In genomic region chr2:72924353-72925240, GRCh38 we compare ENCODE assay signal across 10 cellular contexts. TPM values are rescaled to one million over a fixed set of nuclear protein-coding genes. Genes with fewer than 3 reads are reported as not detected.
A peak's percentile ranks its signal among the peaks of the same experiment; 100 is the strongest.
DNase-seq lines count a peak whose midpoint lies in the region; FAIRE-seq and TF ChIP-seq lines count a peak whose summit lies in the region.
"Had no signal": no experiment of that assay in that cellular context is flagged by ENCODE, and none has a peak within 500 bp of the region (broad histone marks: within the 10 kb centered on the region; RNA-seq: fewer than 3 reads in every experiment).

No MANE protein-coding gene starts in this region.

- H3K27ac ChIP-seq in GM23248 (no peak overlapping the region), angular gyrus (ENCODE audit: low read depth, low read length) (peak overlapping the region; percentile 52), neural cell (ENCODE audit: low read length) (no peak overlapping the region), esophagus muscularis mucosa (replicated peaks in 1 of 4) (no peak overlapping the region)

- WGBS in GM23248 (ENCODE audit: low coverage in 1 of 2, low lambda C conversion rate in 2 of 2, missing lambda C conversion rate in 2 of 2), 2 experiments = 5% methylated on average over 57 of the region's 61 CpGs
- WGBS in esophagus muscularis mucosa = 6% methylated on average over 18 of the region's 61 CpGs

- H3K4me1 ChIP-seq in GM23248 (ENCODE audit: insufficient read depth) = no peaks in the 10 kb centered on the region
- peaks cover 29 to 40% (median 32%) of the 10 kb centered on the region in 4 donors for H3K4me1 ChIP-seq in esophagus muscularis mucosa

- H3K9me2 ChIP-seq in GM23248 (ENCODE audit: insufficient read depth) (no peaks in the 10 kb centered on the region), neural cell (ENCODE audit: insufficient read depth, low read length) (no peaks in the 10 kb centered on the region)

- no peak for TF ChIP-seq EP300 in neural cell (conservative IDR thresholded peaks at IDR 0.05; ENCODE audit: poor library complexity, severe bottlenecking)
- no peak for TF ChIP-seq EP300 in esophagus muscularis mucosa (IDR thresholded peaks at IDR 0.05)

- H3F3A ChIP-seq in GM23248 (ENCODE audit: insufficient read depth) = no peaks in the 10 kb centered on the region
- no peaks in the 10 kb centered on the region for H3F3A ChIP-seq in neural cell (ENCODE audit: insufficient read depth, low read length, poor library complexity, severe bottlenecking)

- in situ Hi-C loops in GM23248 (cut with MboI) = no loop called here

- FAIRE-seq in GM12892 (lab: Jason Lieb, UNC) = no peak

- H3K4me3 Mint-ChIP-seq in CD14-positive monocyte = peak overlapping the region in 1 of 2 donors; percentile 75

- no peak for TF ChIP-seq POLR2A in GM12892 (IDR thresholded peaks at IDR 0.05; ENCODE audit: low read depth, low read length)
- no peak for TF ChIP-seq POLR2A in esophagus muscularis mucosa (IDR thresholded peaks at IDR 0.05; ENCODE audit: low read depth)

- intact Hi-C loops in esophagus muscularis mucosa (cut with DNase I) (no loop called here), CD14-positive monocyte (cut with micrococcal nuclease) (no loop called here)

- TF ChIP-seq RAD21 in neural cell (conservative IDR thresholded peaks at IDR 0.05) = no peak

- H3K27me3 Mint-ChIP-seq in CD14-positive monocyte (ENCODE audit: low read depth in 3 of 3) = peaks cover 57 to 62% (median 62%) of the 10 kb centered on the region in 3 donors

- H3K9ac ChIP-seq in GM23248 (no peak overlapping the region), neural cell (ENCODE audit: low read length) (no peak overlapping the region)

- peaks cover 97% of the 10 kb centered on the region for H3K27me3 ChIP-seq in GM23248 (replicated peaks; ENCODE audit: insufficient read depth)
- H3K27me3 ChIP-seq in neural cell (ENCODE audit: insufficient read depth, low read depth, low read length) = peaks cover 75% of the 10 kb centered on the region
- H3K27me3 ChIP-seq in esophagus muscularis mucosa = peaks cover 18 to 100% (median 83%) of the 10 kb centered on the region in 4 donors

- H3K9me3 ChIP-seq in GM23248 (ENCODE audit: low read depth) (no peaks in the 10 kb centered on the region), neural cell (ENCODE audit: low read length) (no peaks in the 10 kb centered on the region), esophagus muscularis mucosa (no peaks in the 10 kb centered on the region)

- TF ChIP-seq CTCF in neural cell (IDR thresholded peaks at IDR 0.05; ENCODE audit: poor library complexity, severe bottlenecking) (no peak), esophagus muscularis mucosa (IDR thresholded peaks at IDR 0.05) (no peak), CD14-positive monocyte (IDR thresholded peaks at IDR 0.05) (no peak)

- H3K4me3 ChIP-seq in GM23248 (no peak overlapping the region), neural cell (ENCODE audit: low read length) (peak overlapping the region; percentile 31), esophagus muscularis mucosa (peak overlapping the region in 2 of 4 donors; percentile 17 to 21)

- H3K4me2 ChIP-seq in GM23248 (ENCODE audit: unreplicated experiment) = no peak overlapping the region
- no peak overlapping the region for H3K4me2 ChIP-seq in neural cell (ENCODE audit: low read length)

- peak; percentile 51 for DNase-seq in GM12892 (ENCODE audit: insufficient read length)
- DNase-seq in GM23248 = peak; percentile 37
- DNase-seq in esophagus muscularis mucosa (ENCODE audit: extremely low spot score) = no peak
- no peak for DNase-seq in middle frontal gyrus (ENCODE audit: extremely low spot score, low spot score)
- no peak for DNase-seq in DMS153 treated with DMSO at 0.1 percent for 48 hours (lab: John Stamatoyannopoulos, UW; ENCODE audit: unreplicated experiment)
- no peak for DNase-seq in CD14-positive monocyte (ENCODE audit: low spot score)
- DNase-seq: foreskin fibroblast had no signal

- peaks cover 12% of the 10 kb centered on the region for H3K4me1 Mint-ChIP-seq in CD14-positive monocyte

- H3K36me3 ChIP-seq in GM23248 (ENCODE audit: low read depth) = no peaks in the 10 kb centered on the region
- H3K36me3 ChIP-seq in neural cell (ENCODE audit: insufficient read depth, low read length) = no peaks in the 10 kb centered on the region
- no peaks in the 10 kb centered on the region for H3K36me3 ChIP-seq in esophagus muscularis mucosa

- peaks cover 0 to 10% (median 0%) of the 10 kb centered on the region in 7 donors for H3K9me3 Mint-ChIP-seq in CD14-positive monocyte
- H3K9me3 Mint-ChIP-seq: activated naive CD4-positive, alpha-beta T cell treated with anti-CD3 and anti-CD28 coated beads, Interleukin-2, amount 50 U/mL, for 72 hours had no signal

- H2AFZ ChIP-seq in GM23248 (no peak overlapping the region), neural cell (ENCODE audit: low read depth, low read length) (no peak overlapping the region)

- no peaks in the 10 kb centered on the region for H3K79me2 ChIP-seq in GM23248 (ENCODE audit: insufficient read depth)
- peaks cover 17% of the 10 kb centered on the region for H3K79me2 ChIP-seq in neural cell (replicated peaks; ENCODE audit: insufficient read depth, low read length)

- H4K20me1 ChIP-seq in GM23248 (ENCODE audit: insufficient read depth) = no peaks in the 10 kb centered on the region
- H4K20me1 ChIP-seq in neural cell (ENCODE audit: insufficient read depth) = no peaks in the 10 kb centered on the region

- H3K27ac Mint-ChIP-seq in CD14-positive monocyte = no peak overlapping the region
- H3K27ac Mint-ChIP-seq: activated naive CD4-positive, alpha-beta T cell treated with anti-CD3 and anti-CD28 coated beads, Interleukin-2, amount 50 U/mL, for 72 hours had no signal

- no peaks in the 10 kb centered on the region for H3K36me3 Mint-ChIP-seq in CD14-positive monocyte
- H3K36me3 Mint-ChIP-seq: activated naive CD4-positive, alpha-beta T cell treated with anti-CD3 and anti-CD28 coated beads, Interleukin-2, amount 50 U/mL, for 72 hours had no signal

TF ChIP-seq in neural cell, 6 proteins besides CTCF, POLR2A, EP300 and RAD21:
- peak; percentile 75 for TF ChIP-seq EZH2 (IDR thresholded peaks at IDR 0.05; ENCODE audit: borderline replicate concordance, insufficient read depth, low read length, poor library complexity, severe bottlenecking)
- no peak for TF ChIP-seq TAF1 (IDR thresholded peaks at IDR 0.05; ENCODE audit: low read depth)

RNA-seq across cellular contexts. Expression of gene EMX1, which starts 7.3 kb away (rescaled TPM):
- polyA plus RNA-seq in GM12892 (2012; ENCODE audit: missing spikeins) = 0.66 TPM
- not detected in 2 replicates for total RNA-seq in GM23248 (2014; rRNA removed; shearing (Covaris generic))
- polyA plus RNA-seq in GM23248 (2016; fragmentation: Nextera tagmentation; extraction: Ambion mirVana) (not detected in 2 replicates), neural cell (0.33 and 0.70 TPM in 2 replicates), CD14-positive monocyte (not detected)
- not detected in 2 replicates for polyA minus RNA-seq in neural cell
- total RNA-seq in esophagus muscularis mucosa = not detected
- total RNA-seq: activated naive CD4-positive, alpha-beta T cell treated with anti-CD3 and anti-CD28 coated beads, Interleukin-2, amount 50 U/mL, for 72 hours had no signal

RNA-seq across cellular contexts. Expression of gene SPR, which starts 37.4 kb away (rescaled TPM):
- 2.8 TPM for polyA plus RNA-seq in GM12892 (2012; ENCODE audit: missing spikeins)
- 21.1 and 39.0 TPM in 2 replicates for total RNA-seq in GM23248 (2014; rRNA removed; shearing (Covaris generic))
- polyA plus RNA-seq in GM23248 (2016; fragmentation: Nextera tagmentation; extraction: Ambion mirVana) = 17.1 and 19.6 TPM in 2 replicates
- polyA plus RNA-seq in neural cell = 0.98 and 1.8 TPM in 2 replicates
- polyA minus RNA-seq in neural cell = 0.49 and 0.81 TPM in 2 replicates
- total RNA-seq in esophagus muscularis mucosa = 10 to 100 TPM; 30.3 to 57.0 (median 50.3) TPM
- 10 to 100 TPM in 1 of 2 donors, 1 to 10 TPM in 1; 7.6 to 12.5 TPM for polyA plus RNA-seq in CD14-positive monocyte

Comparison
In these comparisons a context has a peak if more than half of its experiments do, and no peak if none do; other contexts are left out.
1. DNase-seq: peak in GM12892 (single experiment) and GM23248 (single experiment); none in esophagus muscularis mucosa (single experiment), middle frontal gyrus (single experiment), DMS153 treated with DMSO at 0.1 percent for 48 hours (single experiment) and CD14-positive monocyte (single experiment).